Comparison of ENCODE assay signal across 14 cellular contexts in genomic region chr9:132647355-132647754, GRCh38. TPM values are rescaled to one million over a fixed set of nuclear protein-coding genes. Genes with fewer than 3 reads are reported as not detected.
A peak's percentile ranks its signal among the peaks of the same experiment; 100 is the strongest.
DNase-seq lines count a peak whose midpoint lies in the region; ATAC-seq, FAIRE-seq and TF ChIP-seq lines count a peak whose summit lies in the region.
"Had no signal": no experiment of that assay in that cellular context is flagged by ENCODE, and none has a peak within 500 bp of the region (broad histone marks: within the 10 kb centered on the region; RNA-seq: fewer than 3 reads in every experiment).

No MANE protein-coding gene starts in this region.

- H3K4me3 ChIP-seq in astrocyte of the cerebellum (ENCODE audit: low read depth, low read length): no peak overlapping the region
- no peak overlapping the region for H3K4me3 ChIP-seq in stomach
- H3K4me3 ChIP-seq in small intestine (ENCODE audit: low read depth in 1 of 2, low read length in 2 of 2): no peak overlapping the region

- in situ Hi-C loops in astrocyte of the cerebellum (cut with HindIII; ENCODE audit: low sequenced_read_pairs): no loop called here

- H3K9me3 ChIP-seq in stomach (no peaks in the 10 kb centered on the region), small intestine (ENCODE audit: control insufficient read depth, low read depth) (no peaks in the 10 kb centered on the region)

- H3K36me3 ChIP-seq in stomach (peaks cover 61 to 100% (median 98%) of the 10 kb centered on the region in 4 donors), small intestine (ENCODE audit: control insufficient read depth in 2 of 2, insufficient read depth in 2 of 2, low read length in 2 of 2) (peaks cover 17 to 30% of the 10 kb centered on the region in 2 donors)

- no peak overlapping the region for H3K27ac ChIP-seq in stomach
- H3K27ac ChIP-seq in small intestine (ENCODE audit: low read depth in 1 of 2, low read length in 1 of 2): no peak overlapping the region

- POLR2A ChIA-PET in HEK293T (lab: Yijun Ruan, JAX): no interaction called here

- CTCF ChIA-PET in HEK293T (lab: Yijun Ruan, JAX): no interaction called here

- intact Hi-C loops in stomach (cut with DNase I; ENCODE audit: low total_unique reads): no loop called here

- TF ChIP-seq POLR2A in stomach (IDR thresholded peaks at IDR 0.05): no peak

- DNase-seq in AG20443 (ENCODE audit: low spot score): peak; percentile 95
- DNase-seq in HS-27A (ENCODE audit: low read depth): peak; percentile 81
- DNase-seq in astrocyte of the cerebellum (ENCODE audit: low read depth): peak; percentile 98
- peak; percentile 2 for DNase-seq in kidney glomerular epithelial cell (lab: John Stamatoyannopoulos, UW)
- no peak for DNase-seq in HEK293T (ENCODE audit: extremely low spot score)
- DNase-seq in stomach: no peak
- DNase-seq in small intestine: no peak
- DNase-seq: effector CD8-positive, alpha-beta T cell; naive B cell; NCI-H1105; NCI-H524 treated with DMSO at 0.1 percent for 48 hours had no signal

- H3K4me1 ChIP-seq in stomach: no peaks in the 10 kb centered on the region
- no peaks in the 10 kb centered on the region for H3K4me1 ChIP-seq in small intestine (ENCODE audit: control insufficient read depth in 2 of 2, insufficient read depth in 1 of 2, low read depth in 1 of 2, low read length in 1 of 2)

- FAIRE-seq in small intestine (lab: Jason Lieb, UNC): no peak
- FAIRE-seq: D721Med, GM12891 had no signal

- TF ChIP-seq CTCF in astrocyte of the cerebellum (IDR thresholded peaks at IDR 0.05; ENCODE audit: low read depth, low read length, missing control alignments): no peak
- no peak for TF ChIP-seq CTCF in stomach (IDR thresholded peaks at IDR 0.05)

- H3K27me3 ChIP-seq in stomach (no peaks in the 10 kb centered on the region), small intestine (ENCODE audit: control insufficient read depth in 2 of 2, insufficient read depth in 2 of 2, low read length in 2 of 2) (no peaks in the 10 kb centered on the region)

- WGBS in stomach, 5 donors: 80 to 88% (median 83%) methylated on average over 4 of the region's 4 CpGs
- WGBS in small intestine, 3 donors: 82 to 89% (median 82%) methylated on average over 4 of the region's 4 CpGs

- ATAC-seq in GM21737 (IDR thresholded peaks at IDR 0.05; ENCODE audit: unreplicated experiment): no peak

- TF ChIP-seq EP300 in stomach (IDR thresholded peaks at IDR 0.05): no peak

TF ChIP-seq in HEK293T, 16 proteins besides CTCF, POLR2A, EP300 and RAD21:
- TF ChIP-seq FOXK2 (IDR thresholded peaks at IDR 0.05) (no peak), HDGF (IDR thresholded peaks at IDR 0.05; ENCODE audit: borderline replicate concordance) (no peak), ZNF384 (IDR thresholded peaks at IDR 0.05) (no peak), FOXA1 (IDR thresholded peaks at IDR 0.05) (no peak), NFRKB (IDR thresholded peaks at IDR 0.05) (no peak), PKNOX1 (IDR thresholded peaks at IDR 0.05) (no peak), BHLHE40 (IDR thresholded peaks at IDR 0.05; ENCODE audit: borderline replicate concordance) (no peak)

RNA-seq across cellular contexts. Expression of gene DDX31, which starts 22.4 kb away (rescaled TPM):
- total RNA-seq in stomach: 10 to 100 TPM in 2 of 5 donors, 1 to 10 TPM in 3; 4.1 to 26.8 (median 9.8) TPM
- polyA plus RNA-seq in stomach: 1 to 10 TPM; 3.1 to 7.3 (median 3.2) TPM
- polyA plus RNA-seq in small intestine: 1 to 10 TPM; 2.2 to 6.1 (median 3.8) TPM

RNA-seq across cellular contexts. Expression of gene GTF3C4, which starts 22.9 kb away (rescaled TPM):
- total RNA-seq in stomach: 10 to 100 TPM; 10.4 to 68.8 (median 13.4) TPM
- polyA plus RNA-seq in stomach (1 to 10 TPM; 2.6 to 4.4 (median 2.7) TPM), small intestine (1 to 10 TPM; 1.6 to 5.0 (median 1.8) TPM)

Comparison
In these comparisons a context has a peak if more than half of its experiments do, and no peak if none do; other contexts are left out.
1. DNase-seq: peak in AG20443 (single experiment), HS-27A (single experiment), astrocyte of the cerebellum (single experiment) and kidney glomerular epithelial cell (single experiment); none in HEK293T (single experiment), stomach (single experiment) and small intestine (single experiment).